ENCODE assay signal across 8 cellular contexts in the genomic region with DNA sequence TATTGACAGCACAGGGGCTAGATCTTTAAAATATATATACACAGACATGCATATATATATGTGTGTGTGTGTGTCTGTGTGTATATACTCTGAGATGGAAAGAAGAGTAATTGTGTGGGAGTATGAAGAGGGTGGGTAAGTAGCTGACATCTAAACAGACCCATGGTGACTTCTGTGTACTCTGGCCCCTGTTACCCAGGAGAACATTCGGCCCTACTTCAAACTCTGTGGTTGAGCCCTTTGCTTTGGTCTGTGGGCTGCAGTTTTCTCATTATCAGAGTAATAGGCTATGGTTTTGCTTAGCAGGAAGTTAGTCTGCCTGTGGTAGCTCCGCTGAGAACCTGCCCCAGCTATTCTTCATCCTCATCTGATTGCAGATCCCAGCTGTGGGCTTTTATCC.
DNase-seq lines count a peak whose midpoint lies in the region; ATAC-seq and TF ChIP-seq lines count a peak whose summit lies in the region.

No MANE protein-coding gene starts in this region.

- H3K27me3 ChIP-seq in neural progenitor cell, result no peaks in the 10 kb centered on the region
- H3K27me3 ChIP-seq in right atrium auricular region, result no peaks in the 10 kb centered on the region

- H3K4me3 ChIP-seq in neural progenitor cell, result peak overlapping the region; percentile 29
- no peak overlapping the region for H3K4me3 ChIP-seq in right atrium auricular region

- peak overlapping the region; percentile 78 for H3K4me2 ChIP-seq in neural progenitor cell

- no peak overlapping the region for H2AFZ ChIP-seq in neural progenitor cell (replicated peaks)

- H3K36me3 ChIP-seq in neural progenitor cell (peaks cover 10% of the 10 kb centered on the region), right atrium auricular region (no peaks in the 10 kb centered on the region)

- ATAC-seq in GM18505 (IDR thresholded peaks at IDR 0.05; ENCODE audit: unreplicated experiment) (peak; percentile 62), GM21786 (IDR thresholded peaks at IDR 0.05; ENCODE audit: unreplicated experiment) (peak; percentile 80)

- H3K4me3 Mint-ChIP-seq in neural progenitor cell, result peak overlapping the region; percentile 73

- peaks cover 51% of the 10 kb centered on the region for H3F3A ChIP-seq in neural progenitor cell (ENCODE audit: low read depth)

- H3K4me1 ChIP-seq in neural progenitor cell (peaks cover 36% of the 10 kb centered on the region), right atrium auricular region (peaks cover 0 to 34% of the 10 kb centered on the region in 2 donors)

- no peak overlapping the region for H3K9ac ChIP-seq in neural progenitor cell

- peaks cover 23% of the 10 kb centered on the region for H3K36me3 Mint-ChIP-seq in neural progenitor cell

- TF ChIP-seq POLR2A in GM18505 (IDR thresholded peaks at IDR 0.05; ENCODE audit: borderline replicate concordance, extremely low read depth, insufficient read depth, insufficient read length), result no peak

- TF ChIP-seq CTCF in neural progenitor cell (IDR thresholded peaks at IDR 0.05) (no peak), right atrium auricular region (IDR thresholded peaks at IDR 0.05) (no peak)

- DNase-seq in NAMALWA (ENCODE audit: low spot score) (peak; percentile 24), neural progenitor cell (ENCODE audit: low spot score) (peak; percentile 47), NCI-H187 treated with DMSO at 0.1 percent for 48 hours (lab: John Stamatoyannopoulos, UW) (no peak), 8988T (no peak), right atrium auricular region (ENCODE audit: low spot score) (no peak)
- DNase-seq in activated gamma-delta T cell treated with anti-CD3 and anti-CD28 coated beads, Interleukin-2, amount 50 U/mL, for 16 hours (ENCODE audit: low read depth), result peak; percentile 24

- no peaks in the 10 kb centered on the region for H4K20me1 ChIP-seq in neural progenitor cell (ENCODE audit: low read depth)

- peaks cover 9% of the 10 kb centered on the region for H3K9me3 Mint-ChIP-seq in neural progenitor cell

- H3K4me1 Mint-ChIP-seq in neural progenitor cell, result peaks cover 46% of the 10 kb centered on the region

- H3K9me3 ChIP-seq in neural progenitor cell (ENCODE audit: low read depth), result no peaks in the 10 kb centered on the region
- no peaks in the 10 kb centered on the region for H3K9me3 ChIP-seq in right atrium auricular region

- peaks cover 2% of the 10 kb centered on the region for H3K27me3 Mint-ChIP-seq in neural progenitor cell (ENCODE audit: insufficient read depth, low read depth)

- peaks cover 91% of the 10 kb centered on the region for H3K79me2 ChIP-seq in neural progenitor cell (ENCODE audit: low read depth)

- H3K27ac ChIP-seq in neural progenitor cell, result peak overlapping the region; percentile 91
- H3K27ac ChIP-seq in right atrium auricular region, result no peak overlapping the region

- H3K27ac Mint-ChIP-seq in neural progenitor cell, result peak overlapping the region; percentile 99

Comparison
In these comparisons a context has a peak if more than half of its experiments do, and no peak if none do; other contexts are left out.
1. DNase-seq: peak in NAMALWA (single experiment), activated gamma-delta T cell treated with anti-CD3 and anti-CD28 coated beads, Interleukin-2, amount 50 U/mL, for 16 hours (single experiment) and neural progenitor cell (single experiment); none in NCI-H187 treated with DMSO at 0.1 percent for 48 hours (single experiment), 8988T (single experiment) and right atrium auricular region (single experiment).